28 cellular contexts compared by ENCODE assay signal in genomic region chr1:89627596-89627962, GRCh38. TPM values are rescaled to one million over a fixed set of nuclear protein-coding genes. Genes with fewer than 3 reads are reported as not detected.
DNase-seq lines count a peak whose midpoint lies in the region; ATAC-seq, FAIRE-seq and TF ChIP-seq lines count a peak whose summit lies in the region.
"Had no signal": no experiment of that assay in that cellular context is flagged by ENCODE, and none has a peak within 500 bp of the region (broad histone marks: within the 10 kb centered on the region; RNA-seq: fewer than 3 reads in every experiment).

No MANE protein-coding gene starts in this region.

- peaks cover 27% of the 10 kb centered on the region for H3K36me3 Mint-ChIP-seq in activated CD4-positive, alpha-beta T cell treated with anti-CD3 and anti-CD28 coated beads, Interleukin-2, amount 10 ng/mL, durations not matched to agents 24 days and 14 days (ENCODE audit: low read depth)
- peaks cover 27% of the 10 kb centered on the region for H3K36me3 Mint-ChIP-seq in CD8-positive, alpha-beta T cell
- peaks cover 26% of the 10 kb centered on the region for H3K36me3 Mint-ChIP-seq in activated naive CD8-positive, alpha-beta T cell treated with anti-CD3 and anti-CD28 coated beads for 36 hours
- H3K36me3 Mint-ChIP-seq in memory B cell = peaks cover 3% of the 10 kb centered on the region
- no peaks in the 10 kb centered on the region for H3K36me3 Mint-ChIP-seq in neural progenitor cell

- POLR2A ChIA-PET in CD8-positive, alpha-beta T cell (lab: Charles Lee) = interaction anchor here (0.8 to 20.4 kb wide), 5 partner anchors 12 to 155 kb away, joined by 3 to 285 read pairs (median 3); no protein-coding TSS in a partner anchor

- TF ChIP-seq POLR2A in H54 (IDR thresholded peaks at IDR 0.05; ENCODE audit: low read depth, low read length) = no peak

- H3K4me1 Mint-ChIP-seq in activated CD4-positive, alpha-beta T cell treated with anti-CD3 and anti-CD28 coated beads, Interleukin-2, amount 10 ng/mL, durations not matched to agents 24 days and 14 days = peaks cover 59% of the 10 kb centered on the region
- peaks cover 72% of the 10 kb centered on the region for H3K4me1 Mint-ChIP-seq in CD8-positive, alpha-beta T cell (ENCODE audit: low read depth)
- peaks cover 69% of the 10 kb centered on the region for H3K4me1 Mint-ChIP-seq in activated naive CD8-positive, alpha-beta T cell treated with anti-CD3 and anti-CD28 coated beads for 36 hours
- H3K4me1 Mint-ChIP-seq in memory B cell (peaks cover 17% of the 10 kb centered on the region), neural progenitor cell (peaks cover 9% of the 10 kb centered on the region)

- H3K27ac Mint-ChIP-seq in activated CD4-positive, alpha-beta T cell treated with anti-CD3 and anti-CD28 coated beads, Interleukin-2, amount 10 ng/mL, durations not matched to agents 24 days and 14 days = no peak overlapping the region
- peak overlapping the region; percentile 45 for H3K27ac Mint-ChIP-seq in CD8-positive, alpha-beta T cell
- H3K27ac Mint-ChIP-seq in activated naive CD8-positive, alpha-beta T cell treated with anti-CD3 and anti-CD28 coated beads for 36 hours = peak overlapping the region; percentile 80
- H3K27ac Mint-ChIP-seq in memory B cell (peak overlapping the region; percentile 98), neural progenitor cell (no peak overlapping the region)

- H3K9me3 ChIP-seq in CD8-positive, alpha-beta T cell (ENCODE audit: low read length) = no peaks in the 10 kb centered on the region
- no peaks in the 10 kb centered on the region for H3K9me3 ChIP-seq in neural progenitor cell (ENCODE audit: low read depth)
- H3K9me3 ChIP-seq: body of pancreas, Caco-2, left lung had no signal

- no peaks in the 10 kb centered on the region for H3K9me3 Mint-ChIP-seq in activated CD4-positive, alpha-beta T cell treated with anti-CD3 and anti-CD28 coated beads, Interleukin-2, amount 10 ng/mL, durations not matched to agents 24 days and 14 days
- H3K9me3 Mint-ChIP-seq in CD8-positive, alpha-beta T cell = no peaks in the 10 kb centered on the region
- H3K9me3 Mint-ChIP-seq in activated naive CD8-positive, alpha-beta T cell treated with anti-CD3 and anti-CD28 coated beads for 36 hours = no peaks in the 10 kb centered on the region
- no peaks in the 10 kb centered on the region for H3K9me3 Mint-ChIP-seq in memory B cell
- no peaks in the 10 kb centered on the region for H3K9me3 Mint-ChIP-seq in neural progenitor cell
- H3K9me3 Mint-ChIP-seq: naive B cell had no signal

- no peak overlapping the region for H3K9ac ChIP-seq in neural progenitor cell

- no peaks in the 10 kb centered on the region for H3K79me2 ChIP-seq in neural progenitor cell (ENCODE audit: low read depth)

- H3K27me3 Mint-ChIP-seq in activated CD4-positive, alpha-beta T cell treated with anti-CD3 and anti-CD28 coated beads, Interleukin-2, amount 10 ng/mL, durations not matched to agents 24 days and 14 days = no peaks in the 10 kb centered on the region
- H3K27me3 Mint-ChIP-seq in CD8-positive, alpha-beta T cell (ENCODE audit: low read depth) = no peaks in the 10 kb centered on the region
- no peaks in the 10 kb centered on the region for H3K27me3 Mint-ChIP-seq in activated naive CD8-positive, alpha-beta T cell treated with anti-CD3 and anti-CD28 coated beads for 36 hours
- H3K27me3 Mint-ChIP-seq in memory B cell (no peaks in the 10 kb centered on the region), neural progenitor cell (ENCODE audit: insufficient read depth, low read depth) (peaks cover 2% of the 10 kb centered on the region)
- H3K27me3 Mint-ChIP-seq: naive B cell had no signal

- no peaks in the 10 kb centered on the region for H4K20me1 ChIP-seq in neural progenitor cell (ENCODE audit: low read depth)

- peaks cover 13% of the 10 kb centered on the region for H3F3A ChIP-seq in neural progenitor cell (ENCODE audit: low read depth)

- no peak overlapping the region for H2AFZ ChIP-seq in neural progenitor cell (replicated peaks)
- H2AFZ ChIP-seq: PC-9 had no signal

- DNase-seq in activated CD4-positive, alpha-beta T cell treated with anti-CD3 and anti-CD28 coated beads, Interleukin-2, amount 10 ng/mL, durations not matched to agents 24 days and 14 days = peak; percentile 43
- DNase-seq in activated CD4-positive, alpha-beta T cell treated with anti-CD3 and anti-CD28 coated beads, Interleukin-2, amount 50 U/mL, for 1 hour = no peak
- no peak for DNase-seq in CD8-positive, alpha-beta T cell
- no peak for DNase-seq in activated naive CD8-positive, alpha-beta T cell treated with anti-CD3 and anti-CD28 coated beads for 36 hours
- DNase-seq in memory B cell (ENCODE audit: low spot score in 2 of 2) = no peak
- no peak for DNase-seq in H54 (ENCODE audit: insufficient read length, low spot score)
- no peak for DNase-seq in SW480 (ENCODE audit: low spot score)
- DNase-seq in neural progenitor cell (ENCODE audit: low spot score) = no peak
- DNase-seq: AML-193; body of pancreas; Caco-2; cerebellar nuclear complex; GDM1; left lung; NCI-H1092; NCI-H1694 treated with DMSO at 0.1 percent for 48 hours; NCI-H2171 treated with DMSO at 0.1 percent for 48 hours; PC-9; SHP77; stimulated activated CD8-positive, alpha-beta memory T cell treated with anti-CD3 and anti-CD28 coated beads, Interleukin-4, amount 100 ng/mL, for 48 hours; SW 1271; trophoblast cell had no signal

- H3K4me1 ChIP-seq in CD8-positive, alpha-beta T cell (ENCODE audit: insufficient read depth, low read length) = peaks cover 46% of the 10 kb centered on the region
- H3K4me1 ChIP-seq in neural progenitor cell = peaks cover 8% of the 10 kb centered on the region
- H3K4me1 ChIP-seq: Caco-2 had no signal

- H3K4me3 Mint-ChIP-seq in activated CD4-positive, alpha-beta T cell treated with anti-CD3 and anti-CD28 coated beads, Interleukin-2, amount 10 ng/mL, durations not matched to agents 24 days and 14 days = no peak overlapping the region
- H3K4me3 Mint-ChIP-seq in CD8-positive, alpha-beta T cell = no peak overlapping the region
- H3K4me3 Mint-ChIP-seq in activated naive CD8-positive, alpha-beta T cell treated with anti-CD3 and anti-CD28 coated beads for 36 hours = no peak overlapping the region
- H3K4me3 Mint-ChIP-seq in memory B cell = no peak overlapping the region
- H3K4me3 Mint-ChIP-seq in neural progenitor cell = no peak overlapping the region

- no peak overlapping the region for H3K27ac ChIP-seq in CD8-positive, alpha-beta T cell (ENCODE audit: low read depth, low read length)
- H3K27ac ChIP-seq in neural progenitor cell = no peak overlapping the region
- H3K27ac ChIP-seq: body of pancreas, left lung, PC-9 had no signal

- FAIRE-seq in H54 (lab: Jason Lieb, UNC) = no peak
- FAIRE-seq: A204.1, endothelial cell of umbilical vein, GM19239, TTC549 had no signal

- H3K36me3 ChIP-seq in CD8-positive, alpha-beta T cell (ENCODE audit: insufficient read depth, low read length) = no peaks in the 10 kb centered on the region
- no peaks in the 10 kb centered on the region for H3K36me3 ChIP-seq in neural progenitor cell
- H3K36me3 ChIP-seq: left lung had no signal

- H3K4me2 ChIP-seq in neural progenitor cell = no peak overlapping the region
- H3K4me2 ChIP-seq: PC-9 had no signal

- no peak overlapping the region for H3K4me3 ChIP-seq in CD8-positive, alpha-beta T cell (ENCODE audit: low read depth, low read length)
- no peak overlapping the region for H3K4me3 ChIP-seq in neural progenitor cell
- H3K4me3 ChIP-seq: body of pancreas, left lung, PC-9, skin epidermis had no signal

- intact Hi-C loops in activated CD4-positive, alpha-beta T cell treated with anti-CD3 and anti-CD28 coated beads, Interleukin-2, amount 10 ng/mL, durations not matched to agents 24 days and 14 days (cut with micrococcal nuclease) = no loop called here
- intact Hi-C loops in CD8-positive, alpha-beta T cell (cut with DNase I, micrococcal nuclease) = no loop called here

- CTCF ChIA-PET in CD8-positive, alpha-beta T cell (lab: Charles Lee) = interaction anchor here (1.4 to 22.6 kb wide), 6 partner anchors 11 to 144 kb away, joined by 3 to 401 read pairs (median 18); no protein-coding TSS in a partner anchor

- no peaks in the 10 kb centered on the region for H3K27me3 ChIP-seq in CD8-positive, alpha-beta T cell (ENCODE audit: insufficient read depth, low read length)
- H3K27me3 ChIP-seq in neural progenitor cell = peaks cover 7% of the 10 kb centered on the region
- H3K27me3 ChIP-seq: body of pancreas, left lung had no signal

- ATAC-seq in CD8-positive, alpha-beta T cell = no peak
- ATAC-seq in memory B cell (ENCODE audit: low read depth) = no peak
- ATAC-seq: body of pancreas, left lung had no signal

- TF ChIP-seq CTCF in CD8-positive, alpha-beta T cell (IDR thresholded peaks at IDR 0.05) = no peak
- TF ChIP-seq CTCF in neural progenitor cell (IDR thresholded peaks at IDR 0.05) = no peak

RNA-seq across cellular contexts. Expression of gene LRRC8C, which starts 5.3 kb away (rescaled TPM):
- 73.1 and 74.0 TPM in 2 replicates for total RNA-seq in activated CD4-positive, alpha-beta T cell treated with anti-CD3 and anti-CD28 coated beads, Interleukin-2, amount 10 ng/mL, durations not matched to agents 24 days and 14 days
- 10 to 100 TPM; 24.0 to 26.7 TPM for total RNA-seq in CD8-positive, alpha-beta T cell
- total RNA-seq in activated naive CD8-positive, alpha-beta T cell treated with anti-CD3 and anti-CD28 coated beads for 36 hours = 10 to 100 TPM; 31.7 to 32.3 TPM
- 5.3 and 5.5 TPM in 2 replicates for total RNA-seq in neural progenitor cell (ENCODE audit: low replicate concordance)

Comparison
In these comparisons a context has a peak if more than half of its experiments do, and no peak if none do; other contexts are left out.
1. H3K27ac Mint-ChIP-seq: peak in CD8-positive, alpha-beta T cell (single experiment), activated naive CD8-positive, alpha-beta T cell treated with anti-CD3 and anti-CD28 coated beads for 36 hours (single experiment) and memory B cell (single experiment); none in activated CD4-positive, alpha-beta T cell treated with anti-CD3 and anti-CD28 coated beads, Interleukin-2, amount 10 ng/mL, durations not matched to agents 24 days and 14 days (single experiment) and neural progenitor cell (single experiment).